8 cellular contexts compared by ENCODE assay signal in genomic region chr18:79395761-79396404, GRCh38. TPM values are rescaled to one million over a fixed set of nuclear protein-coding genes. Genes with fewer than 3 reads are reported as not detected.
DNase-seq lines count a peak whose midpoint lies in the region; ATAC-seq and TF ChIP-seq lines count a peak whose summit lies in the region.

NFATC1 (plus strand) TSS chr18:79395930; CDS start chr18:79396225, 295 bp downstream.

- no peaks in the 10 kb centered on the region for H3K9me3 Mint-ChIP-seq in activated T-helper 17 cell treated with anti-CD3 and anti-CD28 coated beads, Interleukin-2, amount 50 U/mL, for 72 hours

- H3K9me3 ChIP-seq in NT2/D1 (ENCODE audit: insufficient read depth, low read length) = no peaks in the 10 kb centered on the region
- H3K9me3 ChIP-seq in thyroid gland = no peaks in the 10 kb centered on the region

- TF ChIP-seq CTCF in AG04449 (IDR thresholded peaks at IDR 0.05; ENCODE audit: insufficient read depth, low read length, missing control alignments) (no peak), GM20000 (IDR thresholded peaks at IDR 0.05; ENCODE audit: extremely low read depth, missing control alignments) (no peak), foreskin fibroblast (IDR thresholded peaks at IDR 0.05; ENCODE audit: low read depth, low read length) (no peak), omental fat pad (IDR thresholded peaks at IDR 0.05) (no peak), thyroid gland (IDR thresholded peaks at IDR 0.05) (no peak)

- POLR2A ChIA-PET in AG04449 (lab: Yijun Ruan, JAX) = no interaction called here

- DNase-seq in AG04449 (ENCODE audit: low read depth, low spot score) = no peak
- DNase-seq in GM20000 (ENCODE audit: low spot score) = peak; percentile 89
- peak; percentile 42 for DNase-seq in NT2/D1 (ENCODE audit: low read depth, low spot score)
- DNase-seq in foreskin fibroblast = peak; percentile 42 to 76
- no peak for DNase-seq in omental fat pad (ENCODE audit: low spot score)
- DNase-seq in thyroid gland = peak; percentile 71 to 72
- DNase-seq in SHP77 (lab: John Stamatoyannopoulos, UW) = no peak

- H3K27ac ChIP-seq in thyroid gland = peak within 1 kb of the TSS; percentile 75 to 86 (median 79)

- H3K36me3 ChIP-seq in NT2/D1 (ENCODE audit: insufficient read depth, insufficient read length, low read length) (no peaks in the 10 kb centered on the region), thyroid gland (no peaks in the 10 kb centered on the region)

- CTCF ChIA-PET in AG04449 (lab: Yijun Ruan, JAX) = interaction anchor here (0.7 to 3.2 kb wide), 4 partner anchors 10 to 134 kb away, joined by 3 to 14 read pairs (median 8); no protein-coding TSS in a partner anchor

- intact Hi-C loops in thyroid gland (cut with DNase I) = no loop called here

- peak within 1 kb of the TSS; percentile 81 for H3K4me3 Mint-ChIP-seq in activated T-helper 17 cell treated with anti-CD3 and anti-CD28 coated beads, Interleukin-2, amount 50 U/mL, for 72 hours

- peaks cover 32% of the 10 kb centered on the region for H3K36me3 Mint-ChIP-seq in activated T-helper 17 cell treated with anti-CD3 and anti-CD28 coated beads, Interleukin-2, amount 50 U/mL, for 72 hours (ENCODE audit: low read depth)

- TF ChIP-seq POLR2A in thyroid gland (IDR thresholded peaks at IDR 0.05) = peak in 1 of 2 donors; percentile 35

- H3K27me3 Mint-ChIP-seq in activated T-helper 17 cell treated with anti-CD3 and anti-CD28 coated beads, Interleukin-2, amount 50 U/mL, for 72 hours = peaks cover 6% of the 10 kb centered on the region

- peak within 1 kb of the TSS; percentile 90 for H3K9ac ChIP-seq in NT2/D1 (ENCODE audit: insufficient read length, low read depth)

- WGBS in thyroid gland, 2 donors = 0% methylated on average over 1 of the region's 91 CpGs; no CpG with 5 or more reads in 1 of the 2 donors

- H3K27me3 ChIP-seq in NT2/D1 (ENCODE audit: insufficient read depth, insufficient read length) (peaks cover 69% of the 10 kb centered on the region), thyroid gland (no peaks in the 10 kb centered on the region)

- H3K27ac Mint-ChIP-seq in activated T-helper 17 cell treated with anti-CD3 and anti-CD28 coated beads, Interleukin-2, amount 50 U/mL, for 72 hours = peak within 1 kb of the TSS; percentile 38

- peak; percentile 47 for ATAC-seq in activated T-helper 17 cell treated with anti-CD3 and anti-CD28 coated beads, Interleukin-2, amount 50 U/mL, for 72 hours (replicated peaks)
- ATAC-seq in omental fat pad (ENCODE audit: low FRiP score) = peak; percentile 21

- H3K4me3 ChIP-seq in AG04449 (ENCODE audit: low read depth, low read length) (peak within 1 kb of the TSS; percentile 44), NT2/D1 (ENCODE audit: insufficient read length, low read depth) (peak within 1 kb of the TSS; percentile 53), foreskin fibroblast (ENCODE audit: low read depth in 1 of 2, low read length in 2 of 2) (peak within 1 kb of the TSS; percentile 40 to 44), thyroid gland (replicated peaks in 1 of 3) (peak within 1 kb of the TSS in 1 of 3 donors; percentile 63)

- peaks cover 12% of the 10 kb centered on the region for H3K4me1 Mint-ChIP-seq in activated T-helper 17 cell treated with anti-CD3 and anti-CD28 coated beads, Interleukin-2, amount 50 U/mL, for 72 hours

- H3K4me1 ChIP-seq in NT2/D1 (ENCODE audit: insufficient read depth, insufficient read length) (peaks cover 9% of the 10 kb centered on the region), thyroid gland (peaks cover 31 to 35% of the 10 kb centered on the region in 2 donors)

RNA-seq across cellular contexts. Expression of gene NFATC1, which starts in this region (rescaled TPM):
- total RNA-seq in activated T-helper 17 cell treated with anti-CD3 and anti-CD28 coated beads, Interleukin-2, amount 50 U/mL, for 72 hours = 10 to 100 TPM; 20.3 to 79.3 TPM
- total RNA-seq in omental fat pad = 10 to 100 TPM; 10.7 to 57.4 (median 19.1) TPM
- 10 to 100 TPM; 10.1 to 15.0 (median 12.7) TPM for total RNA-seq in thyroid gland

Comparison
In these comparisons a context has a peak if more than half of its experiments do, and no peak if none do; other contexts are left out.
1. DNase-seq: peak in GM20000 (single experiment), NT2/D1 (single experiment), foreskin fibroblast (2 of 2) and thyroid gland (2 of 2); none in AG04449 (single experiment), omental fat pad (single experiment) and SHP77 (0 of 2).